Comparison of ENCODE assay signal across 13 cellular contexts in genomic region chr12:102513272-102513671, GRCh38. TPM values are rescaled to one million over a fixed set of nuclear protein-coding genes. Genes with fewer than 3 reads are reported as not detected.
DNase-seq lines count a peak whose midpoint lies in the region; ATAC-seq and TF ChIP-seq lines count a peak whose summit lies in the region.
"Had no signal": no experiment of that assay in that cellular context is flagged by ENCODE, and none has a peak within 500 bp of the region (broad histone marks: within the 10 kb centered on the region; RNA-seq: fewer than 3 reads in every experiment).

No MANE protein-coding gene starts in this region.

- no peak overlapping the region for H3K27ac ChIP-seq in MM.1S (ENCODE audit: low read length)
- no peak overlapping the region for H3K27ac ChIP-seq in CD4-positive, alpha-beta T cell (ENCODE audit: low read depth, low read length)
- H3K27ac ChIP-seq: foreskin keratinocyte, thoracic aorta had no signal

- H3K4me2 ChIP-seq in MM.1S (ENCODE audit: low read depth, low read length) = no peak overlapping the region

- H3K9ac ChIP-seq in MM.1S (ENCODE audit: low read length) = no peak overlapping the region

- no peak for TF ChIP-seq CTCF in MM.1S (IDR thresholded peaks at IDR 0.05; ENCODE audit: low read length)
- no peak for TF ChIP-seq CTCF in CD4-positive, alpha-beta T cell (IDR thresholded peaks at IDR 0.05)

- no peaks in the 10 kb centered on the region for H3K36me3 ChIP-seq in MM.1S (replicated peaks; ENCODE audit: insufficient read depth, low read length)
- H3K36me3 ChIP-seq: thoracic aorta had no signal

- POLR2A ChIA-PET in CD4-positive, alpha-beta T cell (lab: Charles Lee) = no interaction called here

- no peaks in the 10 kb centered on the region for H3K4me1 Mint-ChIP-seq in CD4-positive, alpha-beta T cell (ENCODE audit: low read depth)

- no peaks in the 10 kb centered on the region for H4K20me1 ChIP-seq in MM.1S (ENCODE audit: insufficient read depth, low read length)

- no peaks in the 10 kb centered on the region for H3K79me2 ChIP-seq in MM.1S (ENCODE audit: low read length)

- H3K27me3 Mint-ChIP-seq in CD4-positive, alpha-beta T cell = no peaks in the 10 kb centered on the region
- H3K27me3 Mint-ChIP-seq: activated CD4-positive, alpha-beta memory T cell treated with anti-CD3 and anti-CD28 coated beads for 36 hours had no signal

- no peak overlapping the region for H3K27ac Mint-ChIP-seq in CD4-positive, alpha-beta T cell
- H3K27ac Mint-ChIP-seq: activated CD4-positive, alpha-beta memory T cell treated with anti-CD3 and anti-CD28 coated beads for 36 hours had no signal

- DNase-seq in MM.1S (peak; percentile 7), occipital lobe (lab: John Stamatoyannopoulos, UW) (no peak), H4 (ENCODE audit: low spot score) (no peak)
- DNase-seq in CD4-positive, alpha-beta T cell = no peak
- DNase-seq: activated CD4-positive, alpha-beta memory T cell treated with anti-CD3 and anti-CD28 coated beads for 36 hours; foreskin keratinocyte; NCI-H2029 had no signal

- no peaks in the 10 kb centered on the region for H3K9me3 ChIP-seq in MM.1S (replicated peaks; ENCODE audit: insufficient read depth, low read length)
- no peaks in the 10 kb centered on the region for H3K9me3 ChIP-seq in CD4-positive, alpha-beta T cell (ENCODE audit: control insufficient read depth, low read length)
- H3K9me3 ChIP-seq: thoracic aorta had no signal

- H3K9me3 Mint-ChIP-seq in CD4-positive, alpha-beta T cell = no peaks in the 10 kb centered on the region
- H3K9me3 Mint-ChIP-seq: activated CD4-positive, alpha-beta memory T cell treated with anti-CD3 and anti-CD28 coated beads for 36 hours had no signal

- no peaks in the 10 kb centered on the region for H3K36me3 Mint-ChIP-seq in CD4-positive, alpha-beta T cell (ENCODE audit: low read depth)
- H3K36me3 Mint-ChIP-seq: activated CD4-positive, alpha-beta memory T cell treated with anti-CD3 and anti-CD28 coated beads for 36 hours had no signal

- H3F3A ChIP-seq in MM.1S (ENCODE audit: insufficient read depth, low read length) = no peaks in the 10 kb centered on the region

- H3K4me3 ChIP-seq in MM.1S (ENCODE audit: low read length) = no peak overlapping the region
- H3K4me3 ChIP-seq: thoracic aorta had no signal

- no peaks in the 10 kb centered on the region for H3K27me3 ChIP-seq in MM.1S (replicated peaks; ENCODE audit: insufficient read depth, low read length)
- no peaks in the 10 kb centered on the region for H3K27me3 ChIP-seq in CD4-positive, alpha-beta T cell (ENCODE audit: control insufficient read depth, insufficient read depth, low read length)
- H3K27me3 ChIP-seq: foreskin keratinocyte had no signal

- peaks cover 10% of the 10 kb centered on the region; the same call in 1 of the 2 replicates for H3K4me1 ChIP-seq in MM.1S (ENCODE audit: low read length)
- H3K4me1 ChIP-seq: foreskin keratinocyte had no signal

- ATAC-seq in GM18868 (IDR thresholded peaks at IDR 0.05; ENCODE audit: unreplicated experiment) (peak; percentile 86), GM21423 (IDR thresholded peaks at IDR 0.05; ENCODE audit: unreplicated experiment) (peak; percentile 70), HG02973 (IDR thresholded peaks at IDR 0.05; ENCODE audit: unreplicated experiment) (peak; percentile 82), HG02970 (IDR thresholded peaks at IDR 0.05; ENCODE audit: low FRiP score, unreplicated experiment) (no peak)
- ATAC-seq in CD4-positive, alpha-beta T cell (ENCODE audit: poor library complexity) = no peak
- ATAC-seq: foreskin keratinocyte had no signal

- CTCF ChIA-PET in CD4-positive, alpha-beta T cell (lab: Charles Lee) = no interaction called here

- H3K9me2 ChIP-seq in MM.1S (replicated peaks; ENCODE audit: insufficient read depth, low read length) = no peaks in the 10 kb centered on the region

- no peak overlapping the region for H2AFZ ChIP-seq in MM.1S (ENCODE audit: low read length)

- intact Hi-C loops in CD4-positive, alpha-beta T cell (cut with DNase I, micrococcal nuclease) = no loop called here

- no peak overlapping the region for H3K4me3 Mint-ChIP-seq in CD4-positive, alpha-beta T cell
- H3K4me3 Mint-ChIP-seq: activated CD4-positive, alpha-beta memory T cell treated with anti-CD3 and anti-CD28 coated beads for 36 hours had no signal

RNA-seq across cellular contexts. Expression of gene IGF1, which starts 32.9 kb away (rescaled TPM):
- total RNA-seq in CD4-positive, alpha-beta T cell = not detected
- 5.5 TPM for total RNA-seq in occipital lobe
- 0.17 and 0.25 TPM in 2 replicates for total RNA-seq in H4 (2014; rRNA removed; shearing (Covaris generic))
- total RNA-seq: activated CD4-positive, alpha-beta memory T cell treated with anti-CD3 and anti-CD28 coated beads for 36 hours; foreskin keratinocyte; LHCN-M2 had no signal

Comparison
In these comparisons a context has a peak if more than half of its experiments do, and no peak if none do; other contexts are left out.
1. ATAC-seq: peak in GM18868 (single experiment), GM21423 (single experiment) and HG02973 (single experiment); none in CD4-positive, alpha-beta T cell (single experiment) and HG02970 (single experiment).